3 cellular contexts compared by ENCODE assay signal in the genomic region with DNA sequence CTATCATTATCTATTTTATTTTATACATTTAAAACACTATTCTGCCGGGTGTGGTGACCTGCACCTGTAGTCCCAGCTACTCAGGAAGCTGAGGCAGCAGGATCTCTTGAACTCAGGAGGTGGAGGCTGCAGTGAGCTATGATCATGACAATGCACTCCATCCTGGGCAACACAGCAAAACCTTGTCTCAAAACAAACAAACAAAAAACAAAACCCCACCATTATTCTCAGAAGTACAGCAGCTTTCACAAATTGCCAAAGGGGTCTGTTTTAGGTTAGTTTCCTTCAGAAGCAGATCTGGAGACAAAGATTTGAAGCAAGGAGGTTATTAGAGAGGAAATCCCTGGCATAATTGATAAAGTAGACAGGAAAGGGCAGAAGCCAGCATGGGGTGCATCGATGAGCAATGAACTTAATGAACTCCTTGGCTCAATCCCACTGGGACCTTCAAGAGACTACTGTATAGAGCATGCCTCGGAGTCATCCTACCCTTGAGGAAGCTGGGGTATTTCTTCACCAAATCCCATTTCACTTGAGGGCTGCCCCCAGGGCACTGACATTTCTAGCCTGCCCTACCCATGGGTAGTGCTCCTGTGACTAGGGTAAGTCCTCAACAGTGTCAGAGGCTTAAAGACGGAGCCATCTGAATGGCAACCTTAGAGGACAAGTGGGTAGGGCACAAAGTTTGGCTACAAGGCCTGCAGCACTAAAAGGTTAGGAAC.
TF ChIP-seq lines count a peak whose summit lies in the region.

No MANE protein-coding gene starts in this region.

TF ChIP-seq in IMR-90, 13 proteins besides CTCF, POLR2A, EP300 and RAD21:
- TF ChIP-seq MAZ (IDR thresholded peaks at IDR 0.05; ENCODE audit: borderline replicate concordance, low read depth, low read length) (no peak), RFX5 (IDR thresholded peaks at IDR 0.05; ENCODE audit: low read depth, low read length) (no peak), NFE2L2 (IDR thresholded peaks at IDR 0.05; ENCODE audit: low read depth, low read length) (no peak), BHLHE40 (IDR thresholded peaks at IDR 0.05; ENCODE audit: low read depth, low read length) (no peak), CHD1 (IDR thresholded peaks at IDR 0.05; ENCODE audit: low read depth, low read length) (no peak), CEBPB (IDR thresholded peaks at IDR 0.05; ENCODE audit: low read depth, low read length) (no peak), RCOR1 (IDR thresholded peaks at IDR 0.05; ENCODE audit: insufficient replicate concordance, low read length) (no peak), MXI1 (IDR thresholded peaks at IDR 0.05; ENCODE audit: borderline replicate concordance, low read depth, low read length) (no peak), SMC3 (IDR thresholded peaks at IDR 0.05; ENCODE audit: low read depth, low read length) (no peak), MAFK (IDR thresholded peaks at IDR 0.05; ENCODE audit: low read depth, low read length) (no peak), FOS (IDR thresholded peaks at IDR 0.05; ENCODE audit: low read depth, low read length) (no peak)
- TF ChIP-seq, protein P1, sequence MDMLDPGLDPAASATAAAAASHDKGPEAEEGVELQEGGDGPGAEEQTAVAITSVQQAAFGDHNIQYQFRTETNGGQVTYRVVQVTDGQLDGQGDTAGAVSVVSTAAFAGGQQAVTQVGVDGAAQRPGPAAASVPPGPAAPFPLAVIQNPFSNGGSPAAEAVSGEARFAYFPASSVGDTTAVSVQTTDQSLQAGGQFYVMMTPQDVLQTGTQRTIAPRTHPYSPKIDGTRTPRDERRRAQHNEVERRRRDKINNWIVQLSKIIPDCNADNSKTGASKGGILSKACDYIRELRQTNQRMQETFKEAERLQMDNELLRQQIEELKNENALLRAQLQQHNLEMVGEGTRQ (IDR thresholded peaks at IDR 0.05; ENCODE audit: low read depth, low read length), result no peak
- TF ChIP-seq, protein P2, sequence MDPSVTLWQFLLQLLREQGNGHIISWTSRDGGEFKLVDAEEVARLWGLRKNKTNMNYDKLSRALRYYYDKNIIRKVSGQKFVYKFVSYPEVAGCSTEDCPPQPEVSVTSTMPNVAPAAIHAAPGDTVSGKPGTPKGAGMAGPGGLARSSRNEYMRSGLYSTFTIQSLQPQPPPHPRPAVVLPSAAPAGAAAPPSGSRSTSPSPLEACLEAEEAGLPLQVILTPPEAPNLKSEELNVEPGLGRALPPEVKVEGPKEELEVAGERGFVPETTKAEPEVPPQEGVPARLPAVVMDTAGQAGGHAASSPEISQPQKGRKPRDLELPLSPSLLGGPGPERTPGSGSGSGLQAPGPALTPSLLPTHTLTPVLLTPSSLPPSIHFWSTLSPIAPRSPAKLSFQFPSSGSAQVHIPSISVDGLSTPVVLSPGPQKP (IDR thresholded peaks at IDR 0.05; ENCODE audit: borderline replicate concordance, low read depth, low read length), result no peak

TF ChIP-seq in H1, 55 proteins besides CTCF, POLR2A, EP300 and RAD21:
- 0 out of 2 replicates have a peak, but pooled peaks have one; percentile 50 for TF ChIP-seq POLR2AphosphoS5 (IDR thresholded peaks at IDR 0.05; ENCODE audit: low read depth, low read length)
- no peak for TF ChIP-seq CREB1 (IDR thresholded peaks at IDR 0.05)

TF ChIP-seq in GM12891, 5 proteins besides CTCF, POLR2A, EP300 and RAD21:
- TF ChIP-seq POLR2AphosphoS5 (IDR thresholded peaks at IDR 0.05; ENCODE audit: low read depth, low read length), result no peak
